ENCODE assay signal across 10 cellular contexts in the genomic region with DNA sequence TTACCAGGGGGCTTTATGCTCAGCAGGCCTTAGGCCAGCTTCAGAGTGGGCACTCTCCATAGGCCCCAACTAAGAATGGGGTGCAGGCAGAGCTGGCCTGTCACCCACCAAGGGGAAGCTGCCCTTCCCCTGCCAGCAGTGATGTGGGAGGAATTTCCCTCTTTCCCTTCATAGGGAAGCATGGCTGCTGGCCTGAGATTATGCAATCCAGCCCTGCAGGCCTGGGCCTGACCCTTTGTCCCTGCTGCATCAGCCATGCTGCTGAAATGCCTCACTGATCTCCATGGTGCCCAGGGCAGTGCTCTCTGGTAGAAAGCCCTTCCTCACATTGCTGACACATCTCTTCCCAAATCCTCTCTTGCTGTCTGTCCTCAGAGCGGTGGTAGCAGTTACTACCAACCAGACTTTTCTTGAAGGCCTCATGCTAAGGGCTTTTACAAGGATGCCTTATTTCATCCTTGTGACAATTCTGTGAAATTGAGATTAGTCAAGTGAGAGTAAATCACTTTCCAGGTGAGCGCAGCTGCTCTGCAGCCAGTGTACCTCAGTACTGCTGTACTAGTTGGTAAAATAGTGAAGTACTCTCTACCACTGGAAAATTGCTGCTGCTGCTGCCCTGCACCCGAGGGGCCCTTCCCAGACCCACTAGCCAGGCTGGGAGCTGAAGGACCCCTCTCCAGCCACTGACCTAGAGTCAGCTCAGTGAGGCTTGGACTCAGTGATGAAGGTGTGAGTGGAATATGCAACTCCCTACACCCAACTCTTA. TPM values are rescaled to one million over a fixed set of nuclear protein-coding genes. Genes with fewer than 3 reads are reported as not detected.
DNase-seq lines count a peak whose midpoint lies in the region; TF ChIP-seq lines count a peak whose summit lies in the region.
"Had no signal": no experiment of that assay in that cellular context is flagged by ENCODE, and none has a peak within 500 bp of the region (broad histone marks: within the 10 kb centered on the region; RNA-seq: fewer than 3 reads in every experiment).

No MANE protein-coding gene starts in this region.

- H3K27me3 ChIP-seq in cardiac muscle cell, result no peaks in the 10 kb centered on the region
- no peaks in the 10 kb centered on the region for H3K27me3 ChIP-seq in MM.1S (replicated peaks; ENCODE audit: insufficient read depth, low read length)

- peaks cover 12% of the 10 kb centered on the region for H3K4me1 Mint-ChIP-seq in osteocyte (ENCODE audit: unreplicated experiment)

- no peaks in the 10 kb centered on the region for H3K9me3 Mint-ChIP-seq in osteocyte (ENCODE audit: unreplicated experiment)

- H3K4me3 ChIP-seq in AG10803 (ENCODE audit: low read length) (no peak overlapping the region), cardiac muscle cell (no peak overlapping the region), MM.1S (ENCODE audit: low read length) (no peak overlapping the region)

- H3K27me3 Mint-ChIP-seq in osteocyte (ENCODE audit: unreplicated experiment), result no peaks in the 10 kb centered on the region

- no peaks in the 10 kb centered on the region for H3K9me3 ChIP-seq in cardiac muscle cell (ENCODE audit: low read depth)
- no peaks in the 10 kb centered on the region for H3K9me3 ChIP-seq in MM.1S (replicated peaks; ENCODE audit: insufficient read depth, low read length)

- no peaks in the 10 kb centered on the region for H4K20me1 ChIP-seq in MM.1S (ENCODE audit: insufficient read depth, low read length)

- no peak overlapping the region for H3K9ac ChIP-seq in MM.1S (ENCODE audit: low read length)

- H3K36me3 ChIP-seq in cardiac muscle cell (no peaks in the 10 kb centered on the region), MM.1S (replicated peaks; ENCODE audit: insufficient read depth, low read length) (no peaks in the 10 kb centered on the region)

- no peak overlapping the region for H3K4me3 Mint-ChIP-seq in osteocyte (ENCODE audit: unreplicated experiment)

- no peaks in the 10 kb centered on the region for H3F3A ChIP-seq in MM.1S (ENCODE audit: insufficient read depth, low read length)

- peaks cover 14% of the 10 kb centered on the region for H3K36me3 Mint-ChIP-seq in osteocyte (ENCODE audit: unreplicated experiment)

- peaks cover 55% of the 10 kb centered on the region for H3K4me1 ChIP-seq in cardiac muscle cell (ENCODE audit: low read depth)
- H3K4me1 ChIP-seq in MM.1S (ENCODE audit: low read length), result no peaks in the 10 kb centered on the region

- DNase-seq in AG10803 (ENCODE audit: low read depth), result peak; percentile 67
- DNase-seq in amniotic epithelial cell (ENCODE audit: low read depth), result peak; percentile 66
- peak; percentile 30 to 80 for DNase-seq in cardiac muscle cell (ENCODE audit: low read depth in 1 of 2, low spot score in 1 of 2)
- DNase-seq in osteocyte (ENCODE audit: extremely low spot score, unreplicated experiment), result no peak
- DNase-seq in RPMI8226, result no peak
- no peak for DNase-seq in MM.1S
- no peak for DNase-seq in stimulated activated CD4-positive, alpha-beta T cell treated with anti-CD3 and anti-CD28 coated beads, Interleukin-2, amount 100 ng/mL, for 24 hours
- DNase-seq in COLO668 (lab: John Stamatoyannopoulos, UW; ENCODE audit: unreplicated experiment), result no peak
- DNase-seq: Calu3; stimulated activated CD4-positive, alpha-beta T cell treated with anti-CD3 and anti-CD28 coated beads, Interleukin-4, amount 100 ng/mL, for 24 hours had no signal

- H3K4me2 ChIP-seq in MM.1S (ENCODE audit: low read depth, low read length), result no peak overlapping the region

- H3K9me2 ChIP-seq in MM.1S (replicated peaks; ENCODE audit: insufficient read depth, low read length), result no peaks in the 10 kb centered on the region

- H3K27ac Mint-ChIP-seq in osteocyte (ENCODE audit: unreplicated experiment), result peak overlapping the region; percentile 9

- no peak overlapping the region for H2AFZ ChIP-seq in MM.1S (ENCODE audit: low read length)

- TF ChIP-seq CTCF in AG10803 (conservative IDR thresholded peaks at IDR 0.05; ENCODE audit: low read length) (no peak), cardiac muscle cell (IDR thresholded peaks at IDR 0.05; ENCODE audit: low read depth, low read length) (no peak), osteocyte (IDR thresholded peaks at IDR 0.05) (no peak), MM.1S (IDR thresholded peaks at IDR 0.05; ENCODE audit: low read length) (no peak)

- H3K27ac ChIP-seq in cardiac muscle cell, result peak overlapping the region; percentile 96
- H3K27ac ChIP-seq in MM.1S (ENCODE audit: low read length), result no peak overlapping the region

- H3K79me2 ChIP-seq in MM.1S (ENCODE audit: low read length), result no peaks in the 10 kb centered on the region

RNA-seq across cellular contexts. Expression of a gene that starts 33.8 kb away (rescaled TPM):
- 68.6 and 92.6 TPM in 2 replicates for total RNA-seq in cardiac muscle cell
- polyA plus RNA-seq in cardiac muscle cell, result 66.5 and 105 TPM in 2 replicates
- total RNA-seq in osteocyte, result 25.5 and 29.7 TPM in 2 replicates

RNA-seq across cellular contexts. Expression of a gene that starts 52.3 kb away (rescaled TPM):
- total RNA-seq in cardiac muscle cell (0.95 and 6.3 TPM in 2 replicates), osteocyte (0.21 and 0.34 TPM in 2 replicates)
- 1.8 and 7.0 TPM in 2 replicates for polyA plus RNA-seq in cardiac muscle cell

RNA-seq across cellular contexts. Expression of a gene that starts 52.5 kb away (rescaled TPM):
- total RNA-seq in cardiac muscle cell, result 4.8 and 5.1 TPM in 2 replicates
- 2.9 and 4.9 TPM in 2 replicates for polyA plus RNA-seq in cardiac muscle cell
- not detected in 2 replicates for total RNA-seq in osteocyte
- total RNA-seq: Calu3 had no signal

Comparison
In these comparisons a context has a peak if more than half of its experiments do, and no peak if none do; other contexts are left out.
1. DNase-seq: peak in AG10803 (single experiment), amniotic epithelial cell (single experiment) and cardiac muscle cell (2 of 2); none in osteocyte (single experiment), RPMI8226 (single experiment), MM.1S (single experiment), stimulated activated CD4-positive, alpha-beta T cell treated with anti-CD3 and anti-CD28 coated beads, Interleukin-2, amount 100 ng/mL, for 24 hours (0 of 2) and COLO668 (single experiment).